11 cellular contexts compared by ENCODE assay signal in genomic region chr14:89589400-89590128, GRCh38.
DNase-seq lines count a peak whose midpoint lies in the region; ATAC-seq, FAIRE-seq and TF ChIP-seq lines count a peak whose summit lies in the region.
"Had no signal": no experiment of that assay in that cellular context is flagged by ENCODE, and none has a peak within 500 bp of the region (broad histone marks: within the 10 kb centered on the region; RNA-seq: fewer than 3 reads in every experiment).

No MANE protein-coding gene starts in this region.

- H3K36me3 ChIP-seq in GM12878 (ENCODE audit: control insufficient read depth in 2 of 2, insufficient read depth in 2 of 2, low read length in 1 of 2) (no peaks in the 10 kb centered on the region), stomach (peaks cover 0 to 12% (median 0%) of the 10 kb centered on the region in 4 donors)

- intact Hi-C loops in GM12878 (cut with micrococcal nuclease; ENCODE audit: unreplicated experiment) (no loop called here), stomach (cut with DNase I; ENCODE audit: low total_unique reads) (no loop called here)

- in situ Hi-C loops in GM12878 (cut with MboI) = no loop called here

- peak overlapping the region; percentile 32; the same call in 1 of the 2 replicates for H3K4me3 ChIP-seq in GM12878
- H3K4me3 ChIP-seq in stomach = no peak overlapping the region

- TF ChIP-seq EP300 in GM12878 (IDR thresholded peaks at IDR 0.05; ENCODE audit: borderline replicate concordance in 1 of 2, control insufficient read depth in 1 of 2, low read depth in 2 of 2, low read length in 2 of 2) = no peak
- TF ChIP-seq EP300 in stomach (IDR thresholded peaks at IDR 0.05) = no peak

- no peaks in the 10 kb centered on the region; the same call in 1 of the 3 replicates for H3K9me3 ChIP-seq in GM12878 (replicated peaks; ENCODE audit: control insufficient read depth, insufficient read depth, low read length)
- H3K9me3 ChIP-seq in stomach = no peaks in the 10 kb centered on the region

- 48% methylated on average over 11 of the region's 11 CpGs for WGBS in GM12878 (ENCODE audit: insufficient coverage, insufficient replicate concordance, low lambda C conversion rate, missing lambda C conversion rate)
- 74 to 83% (median 78%) methylated on average over 11 of the region's 11 CpGs for WGBS in stomach, 5 donors

- no peak for ATAC-seq in activated naive CD4-positive, alpha-beta T cell treated with anti-CD3 and anti-CD28 coated beads, Interleukin-2, amount 50 U/mL, for 72 hours
- peak; percentile 60 for ATAC-seq in HG03354 (IDR thresholded peaks at IDR 0.05; ENCODE audit: poor library complexity, severe bottlenecking, unreplicated experiment)
- peak; percentile 83 for ATAC-seq in GM12878
- ATAC-seq: activated CD4-positive, CD25-positive, alpha-beta regulatory T cell treated with anti-CD3 and anti-CD28 coated beads, Interleukin-2, amount 50 U/mL, for 24 hours had no signal

- no peak for TF ChIP-seq RAD21 in GM12878 (IDR thresholded peaks at IDR 0.05; ENCODE audit: insufficient read depth, low read depth, low read length)

- H3K27ac Mint-ChIP-seq in activated naive CD4-positive, alpha-beta T cell treated with anti-CD3 and anti-CD28 coated beads, Interleukin-2, amount 50 U/mL, for 72 hours = peak overlapping the region; percentile 55 to 60
- H3K27ac Mint-ChIP-seq: nephron had no signal

- H4K20me1 ChIP-seq in GM12878 (ENCODE audit: control insufficient read depth, insufficient read depth) = no peaks in the 10 kb centered on the region

- RAD21 ChIA-PET in GM12878 (lab: Charles Lee; ENCODE audit: unreplicated experiment) = interaction anchor here (0.7 to 0.9 kb wide), 2 partner anchors 10 to 26 kb away, joined by 3 read pairs; no protein-coding TSS in a partner anchor

- no peak for TF ChIP-seq CTCF in GM12878 (IDR thresholded peaks at IDR 0.05 in 2 of 3, conservative IDR thresholded peaks at IDR 0.05 in 1 of 3; ENCODE audit: control insufficient read depth in 2 of 3, extremely low read depth in 1 of 3, insufficient read depth in 1 of 3, low read depth in 3 of 3, low read length in 3 of 3)
- TF ChIP-seq CTCF in stomach (IDR thresholded peaks at IDR 0.05) = no peak

- peaks cover 5 to 32% of the 10 kb centered on the region in 2 donors for H3K9me3 Mint-ChIP-seq in activated naive CD4-positive, alpha-beta T cell treated with anti-CD3 and anti-CD28 coated beads, Interleukin-2, amount 50 U/mL, for 72 hours

- H3K36me3 Mint-ChIP-seq in activated naive CD4-positive, alpha-beta T cell treated with anti-CD3 and anti-CD28 coated beads, Interleukin-2, amount 50 U/mL, for 72 hours = peaks cover 29 to 77% of the 10 kb centered on the region in 2 donors

- H3K9ac ChIP-seq in GM12878 (ENCODE audit: control insufficient read depth, insufficient read depth, low read length) = 0 out of 2 replicates have a peak overlapping the region, but pooled peaks have one; percentile 19

- SMC1A ChIA-PET in GM12878 (lab: Charles Lee; ENCODE audit: uncharacterized antibody, unreplicated experiment) = interaction anchor here (1.0 kb wide), 1 partner anchor 23 kb away, joined by 3 read pairs; no protein-coding TSS in a partner anchor

- H3K4me1 ChIP-seq in GM12878 (ENCODE audit: control insufficient read depth, insufficient read depth, low read length) = peaks cover 12% of the 10 kb centered on the region
- H3K4me1 ChIP-seq in stomach = peaks cover 0 to 34% (median 19%) of the 10 kb centered on the region in 4 donors

- DNase-seq in activated naive CD4-positive, alpha-beta T cell treated with anti-CD3 and anti-CD28 coated beads, Interleukin-2, amount 50 U/mL, for 72 hours (ENCODE audit: low spot score in 2 of 2) = no peak
- no peak for DNase-seq in activated naive CD4-positive, alpha-beta T cell (lab: John Stamatoyannopoulos, UW)
- DNase-seq in GM12878 (ENCODE audit: low read depth, low spot score) (peak; percentile 19), stomach (no peak), T-helper 9 cell (no peak), NCI-H526 treated with DMSO at 0.1 percent for 48 hours (lab: John Stamatoyannopoulos, UW) (no peak)
- DNase-seq in stimulated activated CD4-positive, alpha-beta T cell treated with anti-CD3 and anti-CD28 coated beads, Interleukin-4, amount 100 ng/mL, for 24 hours = no peak
- DNase-seq: NCI-H774 had no signal

- H3K27ac ChIP-seq in GM12878 (ENCODE audit: control insufficient read depth, insufficient read depth) = peak overlapping the region; percentile 49
- peak overlapping the region; percentile 5 to 83 (median 62) for H3K27ac ChIP-seq in stomach

- H3K27me3 ChIP-seq in GM12878 (replicated peaks in 1 of 2; ENCODE audit: control insufficient read depth in 2 of 2, insufficient read depth in 2 of 2, low read length in 1 of 2) = no peaks in the 10 kb centered on the region
- no peaks in the 10 kb centered on the region for H3K27me3 ChIP-seq in stomach

- no peaks in the 10 kb centered on the region for H3K79me2 ChIP-seq in GM12878 (ENCODE audit: control insufficient read depth, insufficient read depth, low read length)

- POLR2A ChIA-PET in GM12878 (lab: Charles Lee) = no interaction called here

- no TSS peak for BruUV-seq in GM12878 (replicated peaks; lab: Mats Ljungman, UMichigan)

- peak overlapping the region; percentile 72 for H3K4me2 ChIP-seq in GM12878 (ENCODE audit: control insufficient read depth, insufficient read depth)

- CTCF ChIA-PET in GM12878 (lab: Yijun Ruan, JAX) = no interaction called here

- FAIRE-seq in GM12878 (lab: Jason Lieb, UNC) = peak; percentile 23

- H2AFZ ChIP-seq in GM12878 (ENCODE audit: control insufficient read depth, low read depth, low read length) = peak overlapping the region; percentile 56

- TF ChIP-seq POLR2A in GM12878 (IDR thresholded peaks at IDR 0.05; ENCODE audit: low read depth, low read length) (no peak), stomach (IDR thresholded peaks at IDR 0.05) (no peak)

TF ChIP-seq in GM12878, 131 proteins besides CTCF, POLR2A, EP300 and RAD21:
- peak; percentile 3; the same call in 1 of the 2 replicates for TF ChIP-seq RUNX3 (IDR thresholded peaks at IDR 0.05; ENCODE audit: low read length)
- TF ChIP-seq, protein P1, sequence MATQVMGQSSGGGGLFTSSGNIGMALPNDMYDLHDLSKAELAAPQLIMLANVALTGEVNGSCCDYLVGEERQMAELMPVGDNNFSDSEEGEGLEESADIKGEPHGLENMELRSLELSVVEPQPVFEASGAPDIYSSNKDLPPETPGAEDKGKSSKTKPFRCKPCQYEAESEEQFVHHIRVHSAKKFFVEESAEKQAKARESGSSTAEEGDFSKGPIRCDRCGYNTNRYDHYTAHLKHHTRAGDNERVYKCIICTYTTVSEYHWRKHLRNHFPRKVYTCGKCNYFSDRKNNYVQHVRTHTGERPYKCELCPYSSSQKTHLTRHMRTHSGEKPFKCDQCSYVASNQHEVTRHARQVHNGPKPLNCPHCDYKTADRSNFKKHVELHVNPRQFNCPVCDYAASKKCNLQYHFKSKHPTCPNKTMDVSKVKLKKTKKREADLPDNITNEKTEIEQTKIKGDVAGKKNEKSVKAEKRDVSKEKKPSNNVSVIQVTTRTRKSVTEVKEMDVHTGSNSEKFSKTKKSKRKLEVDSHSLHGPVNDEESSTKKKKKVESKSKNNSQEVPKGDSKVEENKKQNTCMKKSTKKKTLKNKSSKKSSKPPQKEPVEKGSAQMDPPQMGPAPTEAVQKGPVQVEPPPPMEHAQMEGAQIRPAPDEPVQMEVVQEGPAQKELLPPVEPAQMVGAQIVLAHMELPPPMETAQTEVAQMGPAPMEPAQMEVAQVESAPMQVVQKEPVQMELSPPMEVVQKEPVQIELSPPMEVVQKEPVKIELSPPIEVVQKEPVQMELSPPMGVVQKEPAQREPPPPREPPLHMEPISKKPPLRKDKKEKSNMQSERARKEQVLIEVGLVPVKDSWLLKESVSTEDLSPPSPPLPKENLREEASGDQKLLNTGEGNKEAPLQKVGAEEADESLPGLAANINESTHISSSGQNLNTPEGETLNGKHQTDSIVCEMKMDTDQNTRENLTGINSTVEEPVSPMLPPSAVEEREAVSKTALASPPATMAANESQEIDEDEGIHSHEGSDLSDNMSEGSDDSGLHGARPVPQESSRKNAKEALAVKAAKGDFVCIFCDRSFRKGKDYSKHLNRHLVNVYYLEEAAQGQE (IDR thresholded peaks at IDR 0.05; ENCODE audit: low read depth, low read length) = no peak
- TF ChIP-seq IKZF2 (IDR thresholded peaks at IDR 0.05) = no peak
- TF ChIP-seq MEF2A (IDR thresholded peaks at IDR 0.05; ENCODE audit: insufficient read depth, low read depth, low read length) = peak; percentile 67; the same call in 1 of the 2 replicates
- TF ChIP-seq RFX5 (IDR thresholded peaks at IDR 0.05; ENCODE audit: low read depth, low read length) = peak; percentile 29; the same call in 1 of the 2 replicates
- peak; percentile 78; the same call in 1 of the 2 replicates for TF ChIP-seq SPI1 (IDR thresholded peaks at IDR 0.05; ENCODE audit: borderline replicate concordance, insufficient read depth, low read depth, low read length)
- peak; percentile 71; the same call in 1 of the 2 replicates for TF ChIP-seq EED (IDR thresholded peaks at IDR 0.05; ENCODE audit: low read depth)

Comparison
In these comparisons a context has a peak if more than half of its experiments do, and no peak if none do; other contexts are left out.
1. ATAC-seq: peak in HG03354 (single experiment) and GM12878 (single experiment); none in activated naive CD4-positive, alpha-beta T cell treated with anti-CD3 and anti-CD28 coated beads, Interleukin-2, amount 50 U/mL, for 72 hours (0 of 2).